Comparison of ENCODE assay signal across 8 cellular contexts in the genomic region with DNA sequence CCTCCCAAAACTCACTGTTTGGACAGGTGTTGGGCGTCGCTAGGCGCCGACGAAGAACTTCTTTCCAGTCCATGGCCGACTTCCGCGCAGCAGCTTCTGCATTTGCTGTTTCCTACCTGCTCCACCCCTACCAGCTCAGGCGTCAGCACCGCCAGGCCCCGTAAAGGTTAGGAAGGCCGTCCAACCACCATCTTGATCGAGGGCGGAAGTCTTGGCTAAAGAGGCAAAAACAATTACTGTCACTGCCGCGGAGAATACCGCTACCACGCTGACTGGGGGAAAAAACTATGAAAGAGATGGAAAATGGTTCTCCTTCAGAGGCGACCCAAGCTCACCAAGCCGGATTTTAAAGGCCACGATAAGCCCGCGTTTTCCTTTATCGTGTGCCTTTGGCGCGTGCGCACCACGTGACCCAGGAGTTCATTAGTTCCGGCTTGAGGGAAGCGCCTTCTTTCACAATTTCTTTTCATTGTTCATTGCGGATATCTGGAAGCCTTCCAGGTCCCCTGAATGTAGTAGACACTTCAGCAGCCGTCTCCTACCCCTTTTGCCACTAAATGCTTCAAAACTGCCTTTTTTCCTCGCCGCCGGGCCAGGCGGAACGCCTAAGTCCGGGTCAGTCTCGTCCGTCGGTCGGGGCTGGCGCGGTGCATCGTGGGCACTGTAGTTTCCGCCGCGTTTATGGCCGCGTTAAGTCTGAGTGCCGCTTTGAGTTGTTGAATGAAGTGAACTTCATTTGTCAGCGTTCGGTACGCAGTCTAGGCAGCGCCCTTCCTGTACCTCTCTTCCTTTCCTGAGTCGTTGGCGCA. TPM values are rescaled to one million over a fixed set of nuclear protein-coding genes. Genes with fewer than 3 reads are reported as not detected.
DNase-seq lines count a peak whose midpoint lies in the region; ATAC-seq and TF ChIP-seq lines count a peak whose summit lies in the region.

A gene (minus strand): TSS at position 104 of the 809 bp plus-strand sequence. CDS start 31 bp downstream, at position 73.
A gene (plus strand): TSS at position 666 of the 809 bp plus-strand sequence. CDS start 694 bp downstream, outside the sequence.

- BruUV-seq in Panc1 (replicated peaks; lab: Mats Ljungman, UMichigan) = no TSS peak

- TF ChIP-seq CTCF in Panc1 (IDR thresholded peaks at IDR 0.05) = no peak

- H3K9ac ChIP-seq in muscle layer of colon (ENCODE audit: low read length) = peak within 1 kb of the TSS; percentile 80

- H3K9me3 ChIP-seq in Panc1 (ENCODE audit: control insufficient read depth, insufficient read depth, low read depth, low read length) = no peaks in the 10 kb centered on the region
- H3K9me3 ChIP-seq in muscle layer of colon (ENCODE audit: low read length) = no peaks in the 10 kb centered on the region

- peaks cover 16% of the 10 kb centered on the region for H3K36me3 Mint-ChIP-seq in activated T-cell treated with anti-CD3 and anti-CD28 coated beads, Interleukin-2, amount 50 U/mL, for 4 hours (ENCODE audit: insufficient read depth)

- peak; percentile 87 for ATAC-seq in GM21723 (IDR thresholded peaks at IDR 0.05; ENCODE audit: unreplicated experiment)
- ATAC-seq in Panc1 = peak; percentile 95
- peak; percentile 90 to 91 for ATAC-seq in activated T-cell treated with anti-CD3 and anti-CD28 coated beads, Interleukin-2, amount 50 U/mL, for 4 hours
- ATAC-seq in esophagus mucosa = peak; percentile 97

- peaks cover 17% of the 10 kb centered on the region; the same call in 1 of the 2 replicates for H3K4me1 ChIP-seq in Panc1 (ENCODE audit: control insufficient read depth, insufficient read depth, low read length)
- H3K4me1 ChIP-seq in muscle layer of colon (ENCODE audit: insufficient read depth, low read length) = peaks cover 26% of the 10 kb centered on the region

- H3K27me3 Mint-ChIP-seq in activated T-cell treated with anti-CD3 and anti-CD28 coated beads, Interleukin-2, amount 50 U/mL, for 4 hours (ENCODE audit: low read depth) = no peaks in the 10 kb centered on the region

- intact Hi-C loops in Panc1 (cut with micrococcal nuclease; ENCODE audit: unreplicated experiment) = no loop called here

- H3K27me3 ChIP-seq in Panc1 (ENCODE audit: control insufficient read depth, insufficient read depth, low read length) (no peaks in the 10 kb centered on the region), muscle layer of colon (ENCODE audit: control insufficient read depth in 1 of 2, insufficient read depth in 2 of 2, low read length in 2 of 2) (no peaks in the 10 kb centered on the region)

- DNase-seq in DMS53 (lab: John Stamatoyannopoulos, UW) (peak; percentile 95), KG1 (lab: John Stamatoyannopoulos, UW) (peak; percentile 99), Panc1 (ENCODE audit: low read depth, low spot score) (peak; percentile 89)
- peak; percentile 82 for DNase-seq in activated T-cell treated with anti-CD3 and anti-CD28 coated beads, Interleukin-2, amount 50 U/mL, for 4 hours
- peak; percentile 68 for DNase-seq in stimulated activated CD8-positive, alpha-beta memory T cell treated with anti-CD3 and anti-CD28 coated beads, Interleukin-7, amount 100 ng/mL, for 24 hours (ENCODE audit: low read depth)

- H3K36me3 ChIP-seq in Panc1 (ENCODE audit: control insufficient read depth, insufficient read depth, low read length) (no peaks in the 10 kb centered on the region), muscle layer of colon (ENCODE audit: insufficient read depth, low read length) (no peaks in the 10 kb centered on the region)

- H3K4me3 ChIP-seq in Panc1 (ENCODE audit: low read depth in 2 of 2, low read length in 2 of 2) = peak within 1 kb of the TSS; percentile 87 to 94
- peak within 1 kb of the TSS; percentile 79 to 87 for H3K4me3 ChIP-seq in muscle layer of colon (ENCODE audit: low read depth in 1 of 2, low read length in 2 of 2)

- H3K4me3 Mint-ChIP-seq in activated T-cell treated with anti-CD3 and anti-CD28 coated beads, Interleukin-2, amount 50 U/mL, for 4 hours = peak within 1 kb of the TSS; percentile 94

- in situ Hi-C loops in Panc1 (cut with HindIII; ENCODE audit: low pct_unique_long_range_greater_than_20kb, low sequenced_read_pairs) = no loop called here

- POLR2A ChIA-PET in Panc1 (lab: Charles Lee) = interaction anchor here (0.6 to 1.4 kb wide), 2 partner anchors 71 to 283 kb away, joined by 5 to 6 read pairs; a partner anchor contains a TSS

- H3K4me1 Mint-ChIP-seq in activated T-cell treated with anti-CD3 and anti-CD28 coated beads, Interleukin-2, amount 50 U/mL, for 4 hours (ENCODE audit: low read depth) = peaks cover 67% of the 10 kb centered on the region

- no peaks in the 10 kb centered on the region for H3K9me3 Mint-ChIP-seq in activated T-cell treated with anti-CD3 and anti-CD28 coated beads, Interleukin-2, amount 50 U/mL, for 4 hours

- CTCF ChIA-PET in Panc1 (lab: Charles Lee) = no interaction called here

- H3K27ac ChIP-seq in Panc1 (ENCODE audit: low read length) (peak within 1 kb of the TSS; percentile 99), muscle layer of colon (ENCODE audit: low read depth, low read length) (peak within 1 kb of the TSS; percentile 90)

RNA-seq across cellular contexts. Expression of the first gene that starts in this region (rescaled TPM):
- total RNA-seq in Panc1 (2021; ENCODE audit: unreplicated experiment) (19.6 TPM), esophagus mucosa (11.8 TPM)
- 5.8 TPM for polyA plus RNA-seq in Panc1 (2012; ENCODE audit: insufficient read length)
- total RNA-seq in activated T-cell treated with anti-CD3 and anti-CD28 coated beads, Interleukin-2, amount 50 U/mL, for 4 hours = 10 to 100 TPM; 36.9 to 41.7 (median 41.6) TPM

RNA-seq across cellular contexts. Expression of the second gene that starts in this region (rescaled TPM):
- total RNA-seq in Panc1 (2021; ENCODE audit: unreplicated experiment) (28.1 TPM), esophagus mucosa (17.5 TPM)
- polyA plus RNA-seq in Panc1 (2012; ENCODE audit: insufficient read length) = 16.0 TPM
- total RNA-seq in activated T-cell treated with anti-CD3 and anti-CD28 coated beads, Interleukin-2, amount 50 U/mL, for 4 hours = 10 to 100 TPM; 29.2 to 29.9 (median 29.5) TPM

Comparison
In these comparisons a context has a peak if more than half of its experiments do, and no peak if none do; other contexts are left out.
1. Peak in every context shown above with its lines: DNase-seq, ATAC-seq, H3K4me3 ChIP-seq and H3K27ac ChIP-seq.